In genomic region chr1:99646885-99647284, GRCh38 we compare ENCODE assay signal across 15 cellular contexts. TPM values are rescaled to one million over a fixed set of nuclear protein-coding genes. Genes with fewer than 3 reads are reported as not detected.
DNase-seq lines count a peak whose midpoint lies in the region; ATAC-seq, FAIRE-seq and TF ChIP-seq lines count a peak whose summit lies in the region.
"Had no signal": no experiment of that assay in that cellular context is flagged by ENCODE, and none has a peak within 500 bp of the region (broad histone marks: within the 10 kb centered on the region; RNA-seq: fewer than 3 reads in every experiment).

No MANE protein-coding gene starts in this region.

- peak overlapping the region; percentile 94 for H3K27ac Mint-ChIP-seq in Calu3 (ENCODE audit: unreplicated experiment)
- no peak overlapping the region for H3K27ac Mint-ChIP-seq in stimulated activated effector memory CD8-positive, alpha-beta T cell treated with anti-CD3 and anti-CD28 coated beads, Interleukin-12 subunit alpha, Interleukin-12 subunit beta, amount 100 ng/mL, for 72 hours
- H3K27ac Mint-ChIP-seq: activated naive CD8-positive, alpha-beta T cell; WTC11 had no signal

- TF ChIP-seq RAD21 in K562 (CRISPR knock-in tag; conservative IDR thresholded peaks at IDR 0.05 in 1 of 2, IDR thresholded peaks at IDR 0.05 in 1 of 2): no peak

- peak overlapping the region; percentile 92 for H3K4me3 Mint-ChIP-seq in Calu3 (ENCODE audit: low read depth, unreplicated experiment)
- H3K4me3 Mint-ChIP-seq in stimulated activated effector memory CD8-positive, alpha-beta T cell treated with anti-CD3 and anti-CD28 coated beads, Interleukin-12 subunit alpha, Interleukin-12 subunit beta, amount 100 ng/mL, for 72 hours: no peak overlapping the region
- H3K4me3 Mint-ChIP-seq: activated naive CD8-positive, alpha-beta T cell had no signal

- peak overlapping the region; percentile 92 for H2AFZ ChIP-seq in K562 (ENCODE audit: low read depth, low read length)
- H2AFZ ChIP-seq in keratinocyte (ENCODE audit: control insufficient read depth, low read length): peak overlapping the region; percentile 8
- H2AFZ ChIP-seq in osteoblast (ENCODE audit: low read length): no peak overlapping the region

- H4K20me1 ChIP-seq in K562 (replicated peaks; ENCODE audit: control insufficient read depth, insufficient read depth, low read length) (no peaks in the 10 kb centered on the region), keratinocyte (ENCODE audit: control insufficient read depth, extremely low read depth, insufficient read depth, low read length) (no peaks in the 10 kb centered on the region), osteoblast (ENCODE audit: insufficient read depth, low read length) (no peaks in the 10 kb centered on the region)

- peaks cover 22% of the 10 kb centered on the region for H3K36me3 Mint-ChIP-seq in Calu3 (ENCODE audit: insufficient read depth, unreplicated experiment)
- no peaks in the 10 kb centered on the region for H3K36me3 Mint-ChIP-seq in stimulated activated effector memory CD8-positive, alpha-beta T cell treated with anti-CD3 and anti-CD28 coated beads, Interleukin-12 subunit alpha, Interleukin-12 subunit beta, amount 100 ng/mL, for 72 hours
- H3K36me3 Mint-ChIP-seq: activated naive CD8-positive, alpha-beta T cell; WTC11 had no signal

- H3K4me2 ChIP-seq in K562 (ENCODE audit: insufficient read depth, low read length) (0 out of 2 replicates have a peak overlapping the region, but pooled peaks have one; percentile 36), keratinocyte (ENCODE audit: control insufficient read depth, extremely low read depth, insufficient read depth, low read depth, low read length) (peak overlapping the region; percentile 90), osteoblast (ENCODE audit: insufficient read depth, low read length) (no peak overlapping the region)

- peak overlapping the region; percentile 31 for H3K4me3 ChIP-seq in K562
- H3K4me3 ChIP-seq in keratinocyte (ENCODE audit: control insufficient read depth in 2 of 3, extremely low read depth in 1 of 3, insufficient read depth in 2 of 3, low read depth in 1 of 3, low read length in 3 of 3): peak overlapping the region; percentile 44 to 69 (median 63)
- H3K4me3 ChIP-seq in sigmoid colon: peak overlapping the region in 3 of 4 donors; percentile 29 to 41 (median 33)
- no peak overlapping the region for H3K4me3 ChIP-seq in osteoblast (ENCODE audit: insufficient read depth, low read length)

- no peak for ATAC-seq in K562
- ATAC-seq in stimulated activated effector memory CD8-positive, alpha-beta T cell treated with anti-CD3 and anti-CD28 coated beads, Interleukin-12 subunit alpha, Interleukin-12 subunit beta, amount 100 ng/mL, for 72 hours: no peak
- no peak for ATAC-seq in GM19452 (IDR thresholded peaks at IDR 0.05; ENCODE audit: unreplicated experiment)

- dilution Hi-C loops in keratinocyte (cut with MboI; ENCODE audit: extremely low pct_ligation_motif_present, low sequenced_read_pairs): no loop called here

- H3K4me1 ChIP-seq in K562 (replicated peaks in 1 of 2; ENCODE audit: control insufficient read depth in 2 of 2, insufficient read depth in 2 of 2, low read length in 2 of 2): peaks cover 6 to 31% of the 10 kb centered on the region in 2 experiments; a peak in 3 of 5 replicates
- H3K4me1 ChIP-seq in keratinocyte (ENCODE audit: control insufficient read depth, extremely low read depth, insufficient read depth, low read length): peaks cover 61% of the 10 kb centered on the region
- H3K4me1 ChIP-seq in sigmoid colon: peaks cover 0 to 31% (median 16%) of the 10 kb centered on the region in 4 donors
- H3K4me1 ChIP-seq in osteoblast (ENCODE audit: insufficient read depth, low read length): peaks cover 29% of the 10 kb centered on the region

- FAIRE-seq in K562 (lab: Jason Lieb, UNC): no peak
- FAIRE-seq in keratinocyte (lab: Jason Lieb, UNC): no peak

- BruUV-seq in Calu3 (replicated peaks; lab: Mats Ljungman, UMichigan) (no TSS peak), K562 (replicated peaks; lab: Mats Ljungman, UMichigan) (no TSS peak)

- peak overlapping the region; percentile 63; the same call in 2 of the 3 replicates for H3K27ac ChIP-seq in K562 (ENCODE audit: extremely low read depth, low read depth, low read length)
- H3K27ac ChIP-seq in keratinocyte (ENCODE audit: control insufficient read depth, insufficient read depth, low read length): peak overlapping the region; percentile 89
- H3K27ac ChIP-seq in sigmoid colon: peak overlapping the region in 3 of 4 donors; percentile 62 to 85 (median 65)
- no peak overlapping the region for H3K27ac ChIP-seq in osteoblast (ENCODE audit: low read depth, low read length)
- H3K27ac ChIP-seq: neutrophil had no signal

- POLR2A ChIA-PET in K562 (lab: Yijun Ruan, JAX): interaction anchor here (0.7 to 2.5 kb wide), 5 partner anchors 10 to 147 kb away, joined by 3 to 10 read pairs (median 3); no protein-coding TSS in a partner anchor

- intact Hi-C loops in Calu3 (cut with micrococcal nuclease; ENCODE audit: unreplicated experiment) (loop anchor here (1.0 to 5.0 kb wide), 2 partner anchors 12 to 115 kb away; no protein-coding TSS in a partner anchor), K562 (cut with micrococcal nuclease) (loop anchor here (2.0 to 5.0 kb wide), 4 partner anchors 48 to 165 kb away; partner anchors contain the start of gene FRRS1), sigmoid colon (cut with DNase I) (no loop called here)

- no peaks in the 10 kb centered on the region for H3K27me3 ChIP-seq in K562 (ENCODE audit: control insufficient read depth in 2 of 2, insufficient read depth in 2 of 2, low read length in 2 of 2)
- no peaks in the 10 kb centered on the region for H3K27me3 ChIP-seq in keratinocyte (ENCODE audit: control insufficient read depth, extremely low read depth, insufficient read depth, low read length)
- no peaks in the 10 kb centered on the region for H3K27me3 ChIP-seq in sigmoid colon
- H3K27me3 ChIP-seq in osteoblast (ENCODE audit: insufficient read depth, low read length): no peaks in the 10 kb centered on the region

- in situ Hi-C loops in K562 (cut with MboI): no loop called here

- CTCF ChIA-PET in Calu3 (lab: Charles Lee): no interaction called here
- CTCF ChIA-PET in K562 (lab: Yijun Ruan, JAX; ENCODE audit: low intra/inter-chr PET ratio): no interaction called here

- TF ChIP-seq CTCF in Calu3 (IDR thresholded peaks at IDR 0.05; ENCODE audit: unreplicated experiment) (no peak), K562 (IDR thresholded peaks at IDR 0.05 in 2 of 3, conservative IDR thresholded peaks at IDR 0.05 in 1 of 3; ENCODE audit: insufficient read depth in 2 of 3, low read depth in 1 of 3, low read length in 3 of 3) (no peak), keratinocyte (optimal IDR thresholded peaks at IDR 0.05 in 1 of 3, IDR thresholded peaks at IDR 0.05 in 1 of 3, conservative IDR thresholded peaks at IDR 0.05 in 1 of 3; ENCODE audit: extremely low read depth in 1 of 3, insufficient read depth in 2 of 3, low read length in 3 of 3) (no peak), sigmoid colon (IDR thresholded peaks at IDR 0.05) (no peak), osteoblast (IDR thresholded peaks at IDR 0.05; ENCODE audit: extremely low read depth, low read depth, low read length) (no peak)

- no peaks in the 10 kb centered on the region for H3K9me3 Mint-ChIP-seq in Calu3 (ENCODE audit: low read depth, unreplicated experiment)
- H3K9me3 Mint-ChIP-seq in stimulated activated effector memory CD8-positive, alpha-beta T cell treated with anti-CD3 and anti-CD28 coated beads, Interleukin-12 subunit alpha, Interleukin-12 subunit beta, amount 100 ng/mL, for 72 hours: no peaks in the 10 kb centered on the region
- H3K9me3 Mint-ChIP-seq: WTC11 had no signal

- H3K27me3 Mint-ChIP-seq in Calu3 (ENCODE audit: unreplicated experiment): no peaks in the 10 kb centered on the region

- no peaks in the 10 kb centered on the region for H3K36me3 ChIP-seq in K562 (ENCODE audit: control insufficient read depth, insufficient read depth, low read length)
- no peaks in the 10 kb centered on the region for H3K36me3 ChIP-seq in keratinocyte (ENCODE audit: control insufficient read depth in 2 of 2, extremely low read depth in 1 of 2, insufficient read depth in 2 of 2, low read length in 2 of 2)
- no peaks in the 10 kb centered on the region for H3K36me3 ChIP-seq in sigmoid colon
- no peaks in the 10 kb centered on the region for H3K36me3 ChIP-seq in osteoblast (ENCODE audit: insufficient read depth, low read length)
- H3K36me3 ChIP-seq: neutrophil had no signal

- 0% methylated on average over 4 of the region's 4 CpGs for WGBS in K562 (ENCODE audit: insufficient coverage, low coverage, missing lambda C conversion rate)
- 75 to 84% methylated on average over 4 of the region's 4 CpGs for WGBS in sigmoid colon, 2 donors

- H3K79me2 ChIP-seq in K562 (ENCODE audit: control insufficient read depth, insufficient read depth, low read length): no peaks in the 10 kb centered on the region; the same call in 2 of the 3 replicates
- H3K79me2 ChIP-seq in keratinocyte (ENCODE audit: control insufficient read depth, insufficient read depth, low read length): no peaks in the 10 kb centered on the region
- no peaks in the 10 kb centered on the region for H3K79me2 ChIP-seq in osteoblast (ENCODE audit: insufficient read depth, low read length)

- H3K9me1 ChIP-seq in K562 (ENCODE audit: control insufficient read depth, insufficient read depth, low read length) (no peaks in the 10 kb centered on the region), keratinocyte (ENCODE audit: control insufficient read depth, extremely low read depth, insufficient read depth, low read length) (no peaks in the 10 kb centered on the region)

- no peak for DNase-seq in Calu3
- no peak for DNase-seq in K562 (ENCODE audit: extremely low read depth in 1 of 4, low spot score in 3 of 4)
- DNase-seq in keratinocyte (ENCODE audit: low read depth, low spot score): no peak
- DNase-seq in sigmoid colon: no peak
- no peak for DNase-seq in stimulated activated effector memory CD8-positive, alpha-beta T cell treated with anti-CD3 and anti-CD28 coated beads, Interleukin-12 subunit alpha, Interleukin-12 subunit beta, amount 100 ng/mL, for 72 hours (ENCODE audit: low spot score in 2 of 2)
- no peak for DNase-seq in T-helper 9 cell
- no peak for DNase-seq in osteoblast (ENCODE audit: insufficient read length, low spot score, missing footprints)
- DNase-seq: activated CD8-positive, alpha-beta memory T cell treated with anti-CD3 and anti-CD28 coated beads, Interleukin-2, amount 50 U/mL, for 48 hours; NCI-H2081 treated with DMSO at 0.1 percent for 48 hours; NK-92 treated with Interleukin-12 subunit alpha and Interleukin-12 subunit beta, amount 100 ng/mL, for 24 hours; stimulated activated CD4-positive, alpha-beta T cell treated with anti-CD3 and anti-CD28 coated beads, Interleukin-1b, Interleukin-23, amount 100 ng/mL, for 48 hours had no signal

- H3K9me3 ChIP-seq in K562 (replicated peaks; ENCODE audit: control insufficient read depth, insufficient read depth, low read depth, low read length) (no peaks in the 10 kb centered on the region), keratinocyte (ENCODE audit: control insufficient read depth, low read depth, low read length) (no peaks in the 10 kb centered on the region), sigmoid colon (no peaks in the 10 kb centered on the region), osteoblast (ENCODE audit: low read depth, low read length) (no peaks in the 10 kb centered on the region)
- H3K9me3 ChIP-seq: neutrophil had no signal

- TF ChIP-seq POLR2A in K562 (conservative IDR thresholded peaks at IDR 0.05) (no peak), sigmoid colon (IDR thresholded peaks at IDR 0.05) (no peak)

- H3K4me1 Mint-ChIP-seq in Calu3 (ENCODE audit: low read depth, unreplicated experiment): peaks cover 29% of the 10 kb centered on the region
- H3K4me1 Mint-ChIP-seq in stimulated activated effector memory CD8-positive, alpha-beta T cell treated with anti-CD3 and anti-CD28 coated beads, Interleukin-12 subunit alpha, Interleukin-12 subunit beta, amount 100 ng/mL, for 72 hours: no peaks in the 10 kb centered on the region

- no peak for TF ChIP-seq EP300 in K562 (IDR thresholded peaks at IDR 0.05; ENCODE audit: low read length)
- TF ChIP-seq EP300 in sigmoid colon (IDR thresholded peaks at IDR 0.05): no peak

- peak overlapping the region in 1 of 2 experiments; percentile 67; a peak in 2 of 4 replicates for H3K9ac ChIP-seq in K562 (ENCODE audit: insufficient read depth in 1 of 2, low read depth in 2 of 2, low read length in 2 of 2)
- H3K9ac ChIP-seq in keratinocyte (ENCODE audit: control insufficient read depth, extremely low read depth, insufficient read depth, low read length): peak overlapping the region; percentile 77

RNA-seq across cellular contexts. Expression of gene PALMD, which starts 1.0 kb away (rescaled TPM):
- total RNA-seq in Calu3 (2022) (6.8 and 19.2 TPM in 2 replicates), K562 (2014; rRNA removed) (5.4 and 5.7 TPM in 2 replicates), K562 (2014; rRNA removed; fragmentation: Illumina TruSeq; extraction: Trizol) (8.4 and 8.6 TPM in 2 replicates), K562 (2015; rRNA removed; fragmentation: Illumina TruSeq; extraction: Trizol) (12.1 and 13.5 TPM in 2 replicates), K562 (2021) (3.5 and 4.0 TPM in 2 replicates), sigmoid colon (10 to 100 TPM in 3 of 4 donors, 1 to 10 TPM in 1; 8.1 to 20.2 (median 11.6) TPM), osteoblast (2.5 and 5.6 TPM in 2 replicates)
- 1.6 and 2.4 TPM in 2 replicates for total RNA-seq in K562 (2011; cell fraction: chromatin; rRNA removed; ENCODE audit: low replicate concordance)
- total RNA-seq in K562 (2011; cell fraction: nucleolus; rRNA removed): 0.67 and 1.2 TPM in 2 replicates
- total RNA-seq in K562 (2011; cell fraction: nucleoplasm; rRNA removed): 1.6 and 4.3 TPM in 2 replicates
- polyA plus RNA-seq in K562 (2011; rRNA removed) (0.19 and 3.3 TPM in 2 replicates), K562 (2014; fragmentation: Illumina TruSeq; extraction: Trizol) (7.9 and 12.2 TPM in 2 replicates), K562 (2014; fragmentation: Nextera tagmentation; extraction: Ambion mirVana) (1 to 10 TPM; 2.7 to 6.5 TPM), K562 (2014; rRNA removed) (4.5 and 4.9 TPM in 2 replicates), keratinocyte (3.5 to 6.8 TPM (median 5.8 TPM) in 3 replicates), sigmoid colon (1 to 10 TPM in 2 of 3 donors, under 1 TPM in 1; 0.92 to 5.2 (median 1.2) TPM)
- 0.06 and 0.76 TPM in 2 replicates for polyA plus RNA-seq in K562 (2011; cell fraction: cytosol; rRNA removed)
- 0.20 and 2.5 TPM in 2 replicates for polyA plus RNA-seq in K562 (2011; cell fraction: nucleus; rRNA removed)
- polyA plus RNA-seq in K562 (2012): 3.8 and 4.5 TPM in 2 replicates
- polyA minus RNA-seq in K562 (2011; rRNA and poly(A)+ RNA removed): 0.24 and 3.3 TPM in 2 replicates
- 2.2 TPM in 1 of 2 replicates, not detected in the other for polyA minus RNA-seq in K562 (2011; cell fraction: cytosol; rRNA and poly(A)+ RNA removed)
- polyA minus RNA-seq in K562 (2011; cell fraction: nucleus; rRNA and poly(A)+ RNA removed): 0.56 and 1.8 TPM in 2 replicates
- polyA plus RNA-seq in keratinocyte (2011; ENCODE audit: low read depth): 26.0 TPM
- 5.0 and 6.8 TPM in 2 replicates for polyA plus RNA-seq in keratinocyte (2011; cell fraction: cytosol; rRNA removed)
- 11.8 and 13.4 TPM in 2 replicates for polyA plus RNA-seq in keratinocyte (2011; cell fraction: nucleus; rRNA removed)
- 4.9 and 9.7 TPM in 2 replicates for polyA plus RNA-seq in keratinocyte (2012; ENCODE audit: low replicate concordance)
- polyA minus RNA-seq in keratinocyte: 0.79 to 5.3 TPM (median 3.1 TPM) in 3 replicates
- polyA minus RNA-seq in keratinocyte (2011; cell fraction: cytosol; rRNA and poly(A)+ RNA removed): 1.9 TPM
- polyA minus RNA-seq in keratinocyte (2011; cell fraction: nucleus; rRNA and poly(A)+ RNA removed): 3.7 and 10.2 TPM in 2 replicates
